1 cellular context compared by ENCODE assay signal in genomic region chr16:22372882-22373661, GRCh38.
A peak's percentile ranks its signal among the peaks of the same experiment; 100 is the strongest.
TF ChIP-seq lines count a peak whose summit lies in the region.

No MANE protein-coding gene starts in this region.

TF ChIP-seq in K562, 482 proteins besides CTCF, POLR2A, EP300 and RAD21 (continued from another document):
- TF ChIP-seq ZNF280B (CRISPR knock-in tag; IDR thresholded peaks at IDR 0.05) (no peak), ETS1 (conservative IDR thresholded peaks at IDR 0.05; ENCODE audit: control insufficient read depth, low read depth, low read length) (no peak), ZNF175 (CRISPR knock-in tag; IDR thresholded peaks at IDR 0.05; ENCODE audit: low read depth) (peak; percentile 33; the same call in 1 of the 2 replicates)
TF ChIP-seq in K562: peak in this region for 4.
